8 cellular contexts compared by ENCODE assay signal in genomic region chr2:24926602-24927252, GRCh38. TPM values are rescaled to one million over a fixed set of nuclear protein-coding genes. Genes with fewer than 3 reads are reported as not detected.
DNase-seq lines count a peak whose midpoint lies in the region; ATAC-seq, FAIRE-seq and TF ChIP-seq lines count a peak whose summit lies in the region.

No MANE protein-coding gene starts in this region.

- H3K4me1 ChIP-seq in gastroesophageal sphincter, result peaks cover 0 to 16% (median 10%) of the 10 kb centered on the region in 3 donors

- H3K27ac ChIP-seq in gastroesophageal sphincter, result peak overlapping the region in 3 of 4 donors; percentile 62 to 76 (median 68)

- H3K4me3 ChIP-seq in GM06990 (replicated peaks; ENCODE audit: low read depth, low read length) (peak overlapping the region; percentile 6; the same call in 1 of the 2 replicates), gastroesophageal sphincter (peak overlapping the region in 1 of 2 donors; percentile 27), retinal pigment epithelial cell (ENCODE audit: low read length) (peak overlapping the region; percentile 15)

- TF ChIP-seq EP300 in gastroesophageal sphincter (IDR thresholded peaks at IDR 0.05), result no peak

- no peaks in the 10 kb centered on the region for H3K9me3 ChIP-seq in gastroesophageal sphincter

- ATAC-seq in gastroesophageal sphincter, result peak; percentile 89

- peak; percentile 53 for DNase-seq in GM06990 (ENCODE audit: extremely low read depth, insufficient read length)
- DNase-seq in activated CD8-positive, alpha-beta memory T cell treated with anti-CD3 and anti-CD28 coated beads, Interleukin-2, amount 50 U/mL, for 48 hours, result peak; percentile 74
- no peak for DNase-seq in retinal pigment epithelial cell (ENCODE audit: low read depth)
- no peak for DNase-seq in iPS-NIHi11 (ENCODE audit: low spot score)
- DNase-seq in RCC 7860 (ENCODE audit: low spot score), result no peak
- no peak for DNase-seq in NOMO-1 treated with DMSO at 0.1 percent for 48 hours (lab: John Stamatoyannopoulos, UW; ENCODE audit: unreplicated experiment)
- no peak for DNase-seq in NK-92 treated with Interleukin-12 subunit alpha and Interleukin-12 subunit beta, amount 100 ng/mL, for 24 hours (lab: John Stamatoyannopoulos, UW)

- no peak for FAIRE-seq in RCC 7860 (lab: Jason Lieb, UNC)

- WGBS in gastroesophageal sphincter (ENCODE audit: low coverage in 1 of 2), 2 donors, result 13 to 43% methylated on average over 8 to 9 of the region's 33 CpGs

- no peak for TF ChIP-seq POLR2A in gastroesophageal sphincter (IDR thresholded peaks at IDR 0.05)

- H3K27me3 ChIP-seq in GM06990 (replicated peaks; ENCODE audit: control insufficient read depth, insufficient read depth, low read length) (no peaks in the 10 kb centered on the region), gastroesophageal sphincter (no peaks in the 10 kb centered on the region)

- H3K36me3 ChIP-seq in GM06990 (ENCODE audit: control insufficient read depth, insufficient read depth, low read length) (no peaks in the 10 kb centered on the region), gastroesophageal sphincter (no peaks in the 10 kb centered on the region)

- TF ChIP-seq CTCF in GM06990 (IDR thresholded peaks at IDR 0.05; ENCODE audit: insufficient read depth, low read length, poor library complexity, severe bottlenecking) (no peak), gastroesophageal sphincter (IDR thresholded peaks at IDR 0.05) (no peak), retinal pigment epithelial cell (conservative IDR thresholded peaks at IDR 0.05; ENCODE audit: low read depth, low read length) (no peak)

RNA-seq across cellular contexts. Expression of gene ADCY3, which starts 6.7 kb away (rescaled TPM):
- total RNA-seq in gastroesophageal sphincter, result 10 to 100 TPM; 32.5 to 54.5 (median 39.9) TPM

RNA-seq across cellular contexts. Expression of gene DNAJC27, which starts 45.0 kb away (rescaled TPM):
- 10 to 100 TPM in 1 of 4 donors, 1 to 10 TPM in 3; 7.1 to 14.2 (median 8.6) TPM for total RNA-seq in gastroesophageal sphincter

Comparison
In these comparisons a context has a peak if more than half of its experiments do, and no peak if none do; other contexts are left out.
1. DNase-seq: peak in GM06990 (single experiment) and activated CD8-positive, alpha-beta memory T cell treated with anti-CD3 and anti-CD28 coated beads, Interleukin-2, amount 50 U/mL, for 48 hours (single experiment); none in retinal pigment epithelial cell (single experiment), iPS-NIHi11 (single experiment), RCC 7860 (single experiment), NOMO-1 treated with DMSO at 0.1 percent for 48 hours (single experiment) and NK-92 treated with Interleukin-12 subunit alpha and Interleukin-12 subunit beta, amount 100 ng/mL, for 24 hours (single experiment).